In genomic region chr7:68491523-68492358, GRCh38 we compare ENCODE assay signal across 19 cellular contexts.
A peak's percentile ranks its signal among the peaks of the same experiment; 100 is the strongest.
DNase-seq lines count a peak whose midpoint lies in the region; ATAC-seq, FAIRE-seq and TF ChIP-seq lines count a peak whose summit lies in the region.
"Had no signal": no experiment of that assay in that cellular context is flagged by ENCODE, and none has a peak within 500 bp of the region (broad histone marks: within the 10 kb centered on the region; RNA-seq: fewer than 3 reads in every experiment).

No MANE protein-coding gene starts in this region.

- TF ChIP-seq CTCF in HepG2 (CRISPR knock-in tag; IDR thresholded peaks at IDR 0.05) (no peak), right lobe of liver (IDR thresholded peaks at IDR 0.05) (no peak), astrocyte (IDR thresholded peaks at IDR 0.05; ENCODE audit: insufficient read depth, low read depth, low read length) (no peak), keratinocyte (optimal IDR thresholded peaks at IDR 0.05 in 1 of 3, IDR thresholded peaks at IDR 0.05 in 1 of 3, conservative IDR thresholded peaks at IDR 0.05 in 1 of 3; ENCODE audit: extremely low read depth in 1 of 3, insufficient read depth in 2 of 3, low read length in 3 of 3) (no peak)

- no peaks in the 10 kb centered on the region for H3K27me3 ChIP-seq in HepG2 (ENCODE audit: control insufficient read depth in 1 of 2, insufficient read depth in 2 of 2, low read length in 2 of 2)
- H3K27me3 ChIP-seq in right lobe of liver, result no peaks in the 10 kb centered on the region
- H3K27me3 ChIP-seq in astrocyte (ENCODE audit: insufficient read depth, low read length), result no peaks in the 10 kb centered on the region
- H3K27me3 ChIP-seq in keratinocyte (ENCODE audit: control insufficient read depth, extremely low read depth, insufficient read depth, low read length), result no peaks in the 10 kb centered on the region
- H3K27me3 ChIP-seq: BLaER1 had no signal

- FAIRE-seq in HepG2 (lab: Jason Lieb, UNC) (no peak), astrocyte (lab: Jason Lieb, UNC) (peak; percentile 50), keratinocyte (lab: Jason Lieb, UNC) (peak; percentile 23)
- FAIRE-seq: GM12891, H54 had no signal

- H3K9me3 ChIP-seq in HepG2 (ENCODE audit: low read length) (peaks cover 56% of the 10 kb centered on the region), right lobe of liver (no peaks in the 10 kb centered on the region), astrocyte (ENCODE audit: insufficient read depth, low read depth, low read length) (peaks cover 8% of the 10 kb centered on the region), keratinocyte (ENCODE audit: control insufficient read depth, low read depth, low read length) (peaks cover 3% of the 10 kb centered on the region)

- BruUV-seq in HepG2 (replicated peaks; lab: Mats Ljungman, UMichigan), result no TSS peak

- no peak overlapping the region for H3K4me3 ChIP-seq in HepG2 (replicated peaks in 1 of 3; ENCODE audit: insufficient read depth in 1 of 3, low read depth in 2 of 3, low read length in 3 of 3)
- no peak overlapping the region for H3K4me3 ChIP-seq in right lobe of liver
- H3K4me3 ChIP-seq in astrocyte (ENCODE audit: insufficient read depth, low read depth, low read length), result no peak overlapping the region
- H3K4me3 ChIP-seq in keratinocyte (ENCODE audit: control insufficient read depth in 2 of 3, extremely low read depth in 1 of 3, insufficient read depth in 2 of 3, low read depth in 1 of 3, low read length in 3 of 3), result no peak overlapping the region
- H3K4me3 ChIP-seq: BLaER1, GM23338 had no signal

- no peak for ATAC-seq in HepG2
- ATAC-seq in right lobe of liver, result no peak
- no peak for ATAC-seq in GM18511 (IDR thresholded peaks at IDR 0.05; ENCODE audit: unreplicated experiment)
- ATAC-seq: GM23338, HCT116 had no signal

- dilution Hi-C loops in keratinocyte (cut with MboI; ENCODE audit: extremely low pct_ligation_motif_present, low sequenced_read_pairs), result no loop called here

- H4K20me1 ChIP-seq in HepG2 (ENCODE audit: insufficient read depth, low read length) (no peaks in the 10 kb centered on the region), astrocyte (ENCODE audit: insufficient read depth, low read length) (no peaks in the 10 kb centered on the region), keratinocyte (ENCODE audit: control insufficient read depth, extremely low read depth, insufficient read depth, low read length) (no peaks in the 10 kb centered on the region)
- H4K20me1 ChIP-seq: BLaER1 had no signal

- H3K36me3 ChIP-seq in HepG2 (replicated peaks in 1 of 2; ENCODE audit: control insufficient read depth in 1 of 2, insufficient read depth in 2 of 2, low read length in 2 of 2) (no peaks in the 10 kb centered on the region), right lobe of liver (no peaks in the 10 kb centered on the region), astrocyte (ENCODE audit: insufficient read depth, low read length) (no peaks in the 10 kb centered on the region), keratinocyte (ENCODE audit: control insufficient read depth in 2 of 2, extremely low read depth in 1 of 2, insufficient read depth in 2 of 2, low read length in 2 of 2) (no peaks in the 10 kb centered on the region)
- H3K36me3 ChIP-seq: BLaER1 had no signal

- in situ Hi-C loops in HepG2 (cut with HindIII; ENCODE audit: extremely low pct_ligation_motif_present, low pct_unique_long_range_greater_than_20kb), result no loop called here

- H3K9me1 ChIP-seq in keratinocyte (ENCODE audit: control insufficient read depth, extremely low read depth, insufficient read depth, low read length), result no peaks in the 10 kb centered on the region

- H3K36me3 Mint-ChIP-seq in astrocyte (ENCODE audit: low read depth, unreplicated experiment), result no peaks in the 10 kb centered on the region
- H3K36me3 Mint-ChIP-seq: CD14-positive monocyte; CD4-positive, alpha-beta memory T cell; IgD-negative memory B cell had no signal

- H3K79me2 ChIP-seq in HepG2 (ENCODE audit: insufficient read depth, low read length) (no peaks in the 10 kb centered on the region), astrocyte (ENCODE audit: insufficient read depth, low read length) (no peaks in the 10 kb centered on the region), keratinocyte (ENCODE audit: control insufficient read depth, insufficient read depth, low read length) (no peaks in the 10 kb centered on the region)

- no peak overlapping the region for H3K27ac Mint-ChIP-seq in astrocyte (ENCODE audit: unreplicated experiment)
- H3K27ac Mint-ChIP-seq: CD14-positive monocyte; CD4-positive, alpha-beta memory T cell; GM23338; IgD-negative memory B cell had no signal

- no peak for TF ChIP-seq RAD21 in HepG2 (CRISPR knock-in tag; IDR thresholded peaks at IDR 0.05)

- H3K27ac ChIP-seq in HepG2 (ENCODE audit: extremely low read length, insufficient read depth, low read length), result no peak overlapping the region
- H3K27ac ChIP-seq in right lobe of liver, result no peak overlapping the region
- H3K27ac ChIP-seq in astrocyte (ENCODE audit: low read depth, low read length), result no peak overlapping the region
- H3K27ac ChIP-seq in keratinocyte (ENCODE audit: control insufficient read depth, insufficient read depth, low read length), result no peak overlapping the region
- H3K27ac ChIP-seq: 22Rv1, BLaER1 had no signal

- DNase-seq in HepG2 (ENCODE audit: low spot score) (no peak), right lobe of liver (no peak), astrocyte (ENCODE audit: low read depth) (no peak), keratinocyte (ENCODE audit: low read depth, low spot score) (no peak), SKM-1 (lab: John Stamatoyannopoulos, UW; ENCODE audit: unreplicated experiment) (no peak), HCEC 1CT (no peak)
- DNase-seq: CD4-positive, alpha-beta memory T cell; DND-41; EL; KG1 had no signal

- H3K9ac ChIP-seq in HepG2 (ENCODE audit: insufficient read depth, low read depth, low read length) (no peak overlapping the region), astrocyte (ENCODE audit: low read length) (no peak overlapping the region), keratinocyte (ENCODE audit: control insufficient read depth, extremely low read depth, insufficient read depth, low read length) (no peak overlapping the region)
- H3K9ac ChIP-seq: BLaER1 had no signal

- H3K4me3 Mint-ChIP-seq in astrocyte (ENCODE audit: unreplicated experiment), result no peak overlapping the region
- H3K4me3 Mint-ChIP-seq: CD14-positive monocyte; CD4-positive, alpha-beta memory T cell; GM23338; IgD-negative memory B cell had no signal

- no peaks in the 10 kb centered on the region for H3K4me1 Mint-ChIP-seq in astrocyte (ENCODE audit: low read depth, unreplicated experiment)
- H3K4me1 Mint-ChIP-seq: CD14-positive monocyte; CD4-positive, alpha-beta memory T cell; GM23338; IgD-negative memory B cell had no signal

- no peaks in the 10 kb centered on the region for H3K27me3 Mint-ChIP-seq in astrocyte (ENCODE audit: low read depth, unreplicated experiment)
- H3K27me3 Mint-ChIP-seq: CD4-positive, alpha-beta memory T cell; IgD-negative memory B cell had no signal

- H3K9me3 Mint-ChIP-seq in astrocyte (ENCODE audit: unreplicated experiment), result peaks cover 8% of the 10 kb centered on the region

- no peak for TF ChIP-seq EP300 in HepG2 (IDR thresholded peaks at IDR 0.05; ENCODE audit: low read depth in 2 of 2, low read length in 2 of 2)
- no peak for TF ChIP-seq EP300 in HepG2 (CRISPR knock-in tag; IDR thresholded peaks at IDR 0.05; ENCODE audit: borderline replicate concordance)

- POLR2A ChIA-PET in HepG2 (lab: Yijun Ruan, JAX), result no interaction called here

- CTCF ChIA-PET in HepG2 (lab: Yijun Ruan, JAX; ENCODE audit: low intra/inter-chr PET ratio, low total read pairs), result no interaction called here

- H3K4me2 ChIP-seq in HepG2 (ENCODE audit: low read depth, low read length), result no peak overlapping the region
- H3K4me2 ChIP-seq in astrocyte (ENCODE audit: low read length), result no peak overlapping the region
- no peak overlapping the region for H3K4me2 ChIP-seq in keratinocyte (ENCODE audit: control insufficient read depth, extremely low read depth, insufficient read depth, low read depth, low read length)
- H3K4me2 ChIP-seq: BLaER1, GM23338 had no signal

- 1% methylated on average over 2 of the region's 2 CpGs for WGBS in HepG2 (ENCODE audit: low lambda C conversion rate)
- WGBS in right lobe of liver (ENCODE audit: insufficient coverage, low coverage, low lambda C conversion rate, missing lambda C conversion rate), result 35% methylated on average over 2 of the region's 2 CpGs

- H3K4me1 ChIP-seq in HepG2 (ENCODE audit: insufficient read depth, low read length) (no peaks in the 10 kb centered on the region), right lobe of liver (no peaks in the 10 kb centered on the region), astrocyte (ENCODE audit: insufficient read depth, low read length) (no peaks in the 10 kb centered on the region), keratinocyte (ENCODE audit: control insufficient read depth, extremely low read depth, insufficient read depth, low read length) (no peaks in the 10 kb centered on the region)
- H3K4me1 ChIP-seq: BLaER1 had no signal

- no peak for TF ChIP-seq POLR2A in HepG2 (IDR thresholded peaks at IDR 0.05; ENCODE audit: insufficient read depth in 1 of 2, low read depth in 2 of 2, low read length in 2 of 2)
- no peak for TF ChIP-seq POLR2A in right lobe of liver (IDR thresholded peaks at IDR 0.05)

- intact Hi-C loops in HepG2 (cut with micrococcal nuclease; ENCODE audit: unreplicated experiment) (no loop called here), right lobe of liver (cut with DNase I) (no loop called here)

- no peak overlapping the region for H2AFZ ChIP-seq in HepG2 (ENCODE audit: low read length)
- H2AFZ ChIP-seq in astrocyte (ENCODE audit: low read depth, low read length), result no peak overlapping the region
- no peak overlapping the region for H2AFZ ChIP-seq in keratinocyte (ENCODE audit: control insufficient read depth, low read length)
- H2AFZ ChIP-seq: GM23338 had no signal

TF ChIP-seq in HepG2, 621 proteins besides CTCF, POLR2A, EP300 and RAD21 (continues in another document):
- TF ChIP-seq MAFK (conservative IDR thresholded peaks at IDR 0.05 in 1 of 2, IDR thresholded peaks at IDR 0.05 in 1 of 2; ENCODE audit: low read length in 2 of 2) (peak; percentile 69 to 80; a peak in 3 of 4 replicates), MAFF (IDR thresholded peaks at IDR 0.05; ENCODE audit: low read depth, low read length) (peak; percentile 80; the same call in 1 of the 2 replicates), NBN (conservative IDR thresholded peaks at IDR 0.05) (0 out of 2 replicates have a peak, but pooled peaks have one; percentile 42), ZFP37 (CRISPR knock-in tag; IDR thresholded peaks at IDR 0.05; ENCODE audit: borderline replicate concordance) (no peak), IRF1 (CRISPR knock-in tag; IDR thresholded peaks at IDR 0.05; ENCODE audit: low read depth) (no peak), ATF7 (IDR thresholded peaks at IDR 0.05) (peak; percentile 49), ATF7 (CRISPR knock-in tag; IDR thresholded peaks at IDR 0.05) (no peak)
